In genomic region chr10:95552680-95553342, GRCh38 we compare ENCODE assay signal across 20 cellular contexts. TPM values are rescaled to one million over a fixed set of nuclear protein-coding genes. Genes with fewer than 3 reads are reported as not detected.
DNase-seq lines count a peak whose midpoint lies in the region; ATAC-seq, FAIRE-seq and TF ChIP-seq lines count a peak whose summit lies in the region.
"Had no signal": no experiment of that assay in that cellular context is flagged by ENCODE, and none has a peak within 500 bp of the region (broad histone marks: within the 10 kb centered on the region; RNA-seq: fewer than 3 reads in every experiment).

No MANE protein-coding gene starts in this region.

- no peak for TF ChIP-seq CTCF in ascending aorta (IDR thresholded peaks at IDR 0.05)

- TF ChIP-seq POLR2A in GM12891 (IDR thresholded peaks at IDR 0.05; ENCODE audit: low read depth, low read length) = no peak

- intact Hi-C loops in ascending aorta (cut with DNase I) (loop anchor here (10.0 kb wide), 1 partner anchor 58 kb away; no protein-coding TSS in a partner anchor), left colon (cut with DNase I, micrococcal nuclease) (no loop called here)

- ATAC-seq in left colon = peak; percentile 79
- ATAC-seq in GM21825 (IDR thresholded peaks at IDR 0.05; ENCODE audit: unreplicated experiment) = no peak
- no peak for ATAC-seq in HG02981 (IDR thresholded peaks at IDR 0.05; ENCODE audit: unreplicated experiment)
- ATAC-seq: activated naive CD4-positive, alpha-beta T cell treated with anti-CD3 and anti-CD28 coated beads, Interleukin-2, amount 50 U/mL, for 72 hours; left cardiac atrium had no signal

- H3K36me3 ChIP-seq in ascending aorta = peaks cover 19 to 42% of the 10 kb centered on the region in 2 donors
- H3K36me3 ChIP-seq: thyroid gland had no signal

- H3K27me3 ChIP-seq in ascending aorta = no peaks in the 10 kb centered on the region
- H3K27me3 ChIP-seq: thyroid gland had no signal

- H3K4me1 ChIP-seq in ascending aorta = peaks cover 5 to 40% of the 10 kb centered on the region in 2 donors

- peak overlapping the region; percentile 23 to 80 for H3K4me3 ChIP-seq in ascending aorta
- H3K4me3 ChIP-seq: thyroid gland had no signal

- FAIRE-seq in urothelium cell line (lab: Jason Lieb, UNC) = no peak
- FAIRE-seq in GM12891 (lab: Jason Lieb, UNC) = no peak
- FAIRE-seq: GM18507 had no signal

- no peaks in the 10 kb centered on the region for H3K9me3 ChIP-seq in ascending aorta
- H3K9me3 ChIP-seq: thyroid gland had no signal

- H3K27ac ChIP-seq in ascending aorta = peak overlapping the region in 1 of 2 donors; percentile 11
- H3K27ac ChIP-seq: 22Rv1, KMS-11, thyroid gland had no signal

- DNase-seq in NCI-H146 (lab: John Stamatoyannopoulos, UW) (peak; percentile 10), NCI-H146 treated with DMSO at 0.1 percent for 48 hours (lab: John Stamatoyannopoulos, UW; ENCODE audit: unreplicated experiment) (no peak), ascending aorta (ENCODE audit: low spot score in 2 of 2) (no peak), left colon (no peak), urothelium cell line (ENCODE audit: low spot score) (peak; percentile 40), GM12891 (ENCODE audit: insufficient read length, low spot score) (no peak)
- DNase-seq: activated B cell treated with CpG ODN at 0.5 μM for 24 hours; CD4-positive, alpha-beta T cell; left cardiac atrium; naive B cell; NCI-H1436; NCI-H446 treated with DMSO at 0.1 percent for 48 hours; retina; thyroid gland had no signal

TF ChIP-seq in GM12891, 5 proteins besides CTCF, POLR2A, EP300 and RAD21:
- no peak for TF ChIP-seq SPI1 (IDR thresholded peaks at IDR 0.05; ENCODE audit: low read depth, low read length)
- TF ChIP-seq PAX5 (IDR thresholded peaks at IDR 0.05; ENCODE audit: insufficient read depth, low read length, severe bottlenecking) = no peak
- TF ChIP-seq POLR2AphosphoS5 (IDR thresholded peaks at IDR 0.05; ENCODE audit: low read depth, low read length) = no peak
- no peak for TF ChIP-seq POU2F2 (IDR thresholded peaks at IDR 0.05; ENCODE audit: low read depth, low read length)
- TF ChIP-seq TAF1 (IDR thresholded peaks at IDR 0.05; ENCODE audit: low read depth, low read length) = no peak
TF ChIP-seq in GM12891: peak in this region for 0.

RNA-seq across cellular contexts. Expression of gene SORBS1, which starts 8.4 kb away (rescaled TPM):
- total RNA-seq in ascending aorta = 416 TPM
- 100 to 1,000 TPM in 1 of 2 donors, 10 to 100 TPM in 1; 20.6 to 120 TPM for total RNA-seq in left colon
- polyA plus RNA-seq in GM12891 (2012; ENCODE audit: low read depth, missing spikeins) = 0.86 TPM

Comparison
In these comparisons a context has a peak if more than half of its experiments do, and no peak if none do; other contexts are left out.
1. DNase-seq: peak in NCI-H146 (single experiment) and urothelium cell line (single experiment); none in NCI-H146 treated with DMSO at 0.1 percent for 48 hours (single experiment), ascending aorta (0 of 2), left colon (0 of 2) and GM12891 (single experiment).